ENCODE assay signal across 9 cellular contexts in genomic region chr22:37894939-37895670, GRCh38. TPM values are rescaled to one million over a fixed set of nuclear protein-coding genes. Genes with fewer than 3 reads are reported as not detected.
A peak's percentile ranks its signal among the peaks of the same experiment; 100 is the strongest.
DNase-seq lines count a peak whose midpoint lies in the region; ATAC-seq and TF ChIP-seq lines count a peak whose summit lies in the region.
"Had no signal": no experiment of that assay in that cellular context is flagged by ENCODE, and none has a peak within 500 bp of the region (broad histone marks: within the 10 kb centered on the region; RNA-seq: fewer than 3 reads in every experiment).

No MANE protein-coding gene starts in this region.

- no peak overlapping the region for H3K4me3 ChIP-seq in HEK293 (ENCODE audit: low read depth, low read length)

- no peaks in the 10 kb centered on the region for H3K9me3 ChIP-seq in HEK293 (ENCODE audit: control insufficient read depth, insufficient read depth, low read depth, low read length)

- H3K27ac Mint-ChIP-seq in brain (peak overlapping the region in 4 of 5 experiments; percentile 33 to 78 (median 64)), nephron progenitor cell (peak overlapping the region; percentile 49)

- POLR2A ChIA-PET in HEK293 (lab: Yijun Ruan, JAX): interaction anchor here (0.5 to 0.6 kb wide), 2 partner anchors 67 to 275 kb away, joined by 5 read pairs; no protein-coding TSS in a partner anchor

- ATAC-seq in GM19467 (IDR thresholded peaks at IDR 0.05; ENCODE audit: unreplicated experiment) (no peak), GM21528 (IDR thresholded peaks at IDR 0.05; ENCODE audit: low FRiP score, unreplicated experiment) (no peak)
- ATAC-seq: left ventricle myocardium superior had no signal

- H3K36me3 Mint-ChIP-seq in brain: peaks cover 16% of the 10 kb centered on the region
- peaks cover 15% of the 10 kb centered on the region for H3K36me3 Mint-ChIP-seq in nephron progenitor cell (ENCODE audit: low read depth)

- peak; percentile 13 for DNase-seq in nephron progenitor cell
- no peak for DNase-seq in mesenteric fat pad (ENCODE audit: low spot score)
- DNase-seq: GF-D8, left ventricle myocardium superior, NCI-H446 treated with DMSO at 0.1 percent for 48 hours had no signal

- CTCF ChIA-PET in HEK293 (lab: Yijun Ruan, JAX): interaction anchor here (0.6 to 5.0 kb wide), 3 partner anchors 8 to 32 kb away, joined by 3 to 26 read pairs (median 6); no protein-coding TSS in a partner anchor

- H3K27ac ChIP-seq in HEK293 (ENCODE audit: extremely low read depth, low read depth, low read length): peak overlapping the region; percentile 57; the same call in 1 of the 2 replicates

- H3K4me3 Mint-ChIP-seq in brain: peak overlapping the region in 1 of 5 experiments; percentile 46
- H3K4me3 Mint-ChIP-seq in nephron progenitor cell: no peak overlapping the region

- H3K36me3 ChIP-seq in HEK293 (ENCODE audit: control insufficient read depth in 2 of 2, insufficient read depth in 1 of 2, low read length in 2 of 2): peaks cover 11 to 23% of the 10 kb centered on the region in 2 experiments; a peak in 2 of 3 replicates

- TF ChIP-seq CTCF in HEK293 (tag by site-specific recombination; IDR thresholded peaks at IDR 0.05) (no peak), brain (conservative IDR thresholded peaks at IDR 0.05) (no peak), nephron progenitor cell (IDR thresholded peaks at IDR 0.05) (no peak)

- H3K4me1 ChIP-seq in HEK293 (ENCODE audit: control insufficient read depth, insufficient read depth, low read length): no peaks in the 10 kb centered on the region

- no peaks in the 10 kb centered on the region for H3K9me3 Mint-ChIP-seq in brain
- no peaks in the 10 kb centered on the region for H3K9me3 Mint-ChIP-seq in nephron progenitor cell

- H3K4me1 Mint-ChIP-seq in brain (peaks cover 67% of the 10 kb centered on the region), nephron progenitor cell (peaks cover 46% of the 10 kb centered on the region)

- H3K27me3 Mint-ChIP-seq in brain (peaks cover 3% of the 10 kb centered on the region), nephron progenitor cell (ENCODE audit: low read depth, poor library complexity) (no peaks in the 10 kb centered on the region)

TF ChIP-seq in HEK293, 187 proteins besides CTCF, POLR2A, EP300 and RAD21:
- peak; percentile 81 for TF ChIP-seq ZBTB20 (tag by site-specific recombination; IDR thresholded peaks at IDR 0.05)
- no peak for TF ChIP-seq ZFP41 (tag by site-specific recombination; IDR thresholded peaks at IDR 0.05; ENCODE audit: borderline replicate concordance)
- TF ChIP-seq GLI4 (tag by site-specific recombination; IDR thresholded peaks at IDR 0.05): no peak
- TF ChIP-seq ZNF341 (tag by site-specific recombination; IDR thresholded peaks at IDR 0.05; ENCODE audit: low read depth): peak; percentile 37
TF ChIP-seq in HEK293: peak in this region for 2.

RNA-seq across cellular contexts. Expression of gene MICALL1, which starts 11.0 kb away (rescaled TPM):
- polyA plus RNA-seq in brain (ENCODE audit: insufficient read depth, low read depth, low replicate concordance): 16.2 TPM
- total RNA-seq in mesenteric fat pad: 44.7 TPM

RNA-seq across cellular contexts. Expression of gene EIF3L, which starts 45.9 kb away (rescaled TPM):
- 527 TPM for polyA plus RNA-seq in brain (ENCODE audit: insufficient read depth, low read depth, low replicate concordance)
- total RNA-seq in mesenteric fat pad: 258 TPM

RNA-seq across cellular contexts. Expression of gene ANKRD54, which starts 51.0 kb away (rescaled TPM):
- 35.2 TPM for polyA plus RNA-seq in brain (ENCODE audit: insufficient read depth, low read depth, low replicate concordance)
- total RNA-seq in mesenteric fat pad: 15.6 TPM

RNA-seq across cellular contexts. Expression of gene C22orf23, which starts 58.3 kb away (rescaled TPM):
- 1.2 TPM for polyA plus RNA-seq in brain (ENCODE audit: insufficient read depth, low read depth, low replicate concordance)
- not detected for total RNA-seq in mesenteric fat pad

RNA-seq across cellular contexts. Expression of gene POLR2F, which starts 58.4 kb away (rescaled TPM):
- 105 TPM for polyA plus RNA-seq in brain (ENCODE audit: insufficient read depth, low read depth, low replicate concordance)
- total RNA-seq in mesenteric fat pad: 56.9 TPM
